Comparison of ENCODE assay signal across 8 cellular contexts in the genomic region with DNA sequence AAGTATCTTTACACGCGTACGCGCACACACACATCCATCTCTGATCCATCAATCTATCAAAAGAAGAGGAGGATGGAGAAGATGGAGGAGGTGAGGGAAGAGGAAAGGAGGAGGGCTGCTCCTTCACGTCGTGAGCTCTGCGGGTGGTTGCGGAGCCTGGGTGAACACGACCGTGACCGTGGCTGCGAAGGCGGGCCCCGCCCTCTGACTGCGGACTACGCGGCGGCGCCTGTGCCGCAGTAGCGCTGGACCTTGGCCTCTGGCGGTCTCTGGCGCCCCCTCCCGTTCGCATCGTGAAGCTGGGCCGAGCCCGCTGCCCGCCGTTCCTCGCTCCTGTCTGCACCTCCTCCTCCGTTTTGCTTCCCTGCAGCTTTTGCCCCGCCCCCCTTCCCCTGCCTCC. TPM values are rescaled to one million over a fixed set of nuclear protein-coding genes. Genes with fewer than 3 reads are reported as not detected.
DNase-seq lines count a peak whose midpoint lies in the region; ATAC-seq and TF ChIP-seq lines count a peak whose summit lies in the region.

No MANE protein-coding gene starts in this region.

- POLR2A ChIA-PET in SK-N-SH (lab: Yijun Ruan, JAX) = interaction anchor here (0.6 to 1.2 kb wide), 6 partner anchors 9 to 333 kb away, joined by 3 to 4 read pairs (median 4); a partner anchor contains a TSS

- H3K9me3 ChIP-seq in SK-N-SH (no peaks in the 10 kb centered on the region), osteoblast (ENCODE audit: low read depth, low read length) (no peaks in the 10 kb centered on the region), thymus (ENCODE audit: control insufficient read depth) (no peaks in the 10 kb centered on the region)

- H3K4me3 ChIP-seq in SK-N-SH (ENCODE audit: low read depth in 2 of 2, low read length in 1 of 2) (peak overlapping the region; percentile 47 to 64), osteoblast (ENCODE audit: insufficient read depth, low read length) (peak overlapping the region; percentile 73), thymus (ENCODE audit: low read length) (peak overlapping the region; percentile 56)

- no peaks in the 10 kb centered on the region; the same call in 1 of the 2 replicates for H3K27me3 ChIP-seq in SK-N-SH (ENCODE audit: insufficient read depth)
- no peaks in the 10 kb centered on the region for H3K27me3 ChIP-seq in osteoblast (ENCODE audit: insufficient read depth, low read length)
- H3K27me3 ChIP-seq in thymus (ENCODE audit: control insufficient read depth, insufficient read depth) = no peaks in the 10 kb centered on the region

- H3K4me2 ChIP-seq in SK-N-SH (peak overlapping the region; percentile 81), osteoblast (ENCODE audit: insufficient read depth, low read length) (peak overlapping the region; percentile 81)

- H3K9ac ChIP-seq in SK-N-SH = peak overlapping the region; percentile 65; the same call in 1 of the 2 replicates

- H3K27ac ChIP-seq in SK-N-SH (ENCODE audit: low read depth in 2 of 2, low read length in 1 of 2) = no peak overlapping the region; a peak in 1 of 4 replicates
- H3K27ac ChIP-seq in osteoblast (ENCODE audit: low read depth, low read length) = no peak overlapping the region
- H3K27ac ChIP-seq in thymus (ENCODE audit: low read depth) = no peak overlapping the region

- CTCF ChIA-PET in SK-N-SH (lab: Yijun Ruan, JAX) = interaction anchor here (0.6 to 6.9 kb wide), 42 partner anchors 8 to 530 kb away, joined by 3 to 107 read pairs (median 4); a partner anchor contains a TSS

- H3K79me2 ChIP-seq in SK-N-SH (ENCODE audit: insufficient read depth) (no peaks in the 10 kb centered on the region), osteoblast (ENCODE audit: insufficient read depth, low read length) (no peaks in the 10 kb centered on the region)

- DNase-seq in DMS53 (lab: John Stamatoyannopoulos, UW) (peak; percentile 85), M059J (ENCODE audit: low read depth) (peak; percentile 69), SK-N-SH (peak; percentile 91), glomerular visceral epithelial cell (ENCODE audit: extremely low spot score) (peak; percentile 80), osteoblast (ENCODE audit: insufficient read length, low spot score, missing footprints) (peak; percentile 95)
- DNase-seq in activated naive CD4-positive, alpha-beta T cell treated with anti-CD3 and anti-CD28 coated beads, Interleukin-2, amount 50 U/mL, for 16 hours = peak; percentile 77

- TF ChIP-seq RAD21 in SK-N-SH (IDR thresholded peaks at IDR 0.05; ENCODE audit: low read length) = peak; percentile 86

- H3K4me1 ChIP-seq in SK-N-SH (ENCODE audit: control insufficient read depth in 1 of 2, insufficient read depth in 2 of 2, low read depth in 1 of 2, low read length in 1 of 2) (no peaks in the 10 kb centered on the region), osteoblast (ENCODE audit: insufficient read depth, low read length) (no peaks in the 10 kb centered on the region), thymus (ENCODE audit: control insufficient read depth, insufficient read depth, low read length) (no peaks in the 10 kb centered on the region)

- H3K9me2 ChIP-seq in SK-N-SH = no peaks in the 10 kb centered on the region

- WGBS in SK-N-SH (ENCODE audit: low lambda C conversion rate) = 3% methylated on average over 18 of the region's 33 CpGs
- 2% methylated on average over 31 of the region's 33 CpGs for WGBS in thymus

- peak; percentile 96 for ATAC-seq in GM21737 (IDR thresholded peaks at IDR 0.05; ENCODE audit: unreplicated experiment)

- H2AFZ ChIP-seq in SK-N-SH (ENCODE audit: low read depth) (peak overlapping the region; percentile 93), osteoblast (ENCODE audit: low read length) (peak overlapping the region; percentile 83)

- H4K20me1 ChIP-seq in SK-N-SH (ENCODE audit: insufficient read depth) (no peaks in the 10 kb centered on the region), osteoblast (ENCODE audit: insufficient read depth, low read length) (no peaks in the 10 kb centered on the region)

- no peaks in the 10 kb centered on the region for H3F3A ChIP-seq in SK-N-SH (replicated peaks; ENCODE audit: insufficient read depth)

- TF ChIP-seq CTCF in SK-N-SH (IDR thresholded peaks at IDR 0.05) (peak; percentile 76), osteoblast (IDR thresholded peaks at IDR 0.05; ENCODE audit: extremely low read depth, low read depth, low read length) (peak; percentile 45)

- H3K36me3 ChIP-seq in SK-N-SH (replicated peaks in 1 of 2; ENCODE audit: control insufficient read depth in 1 of 2, insufficient read depth in 2 of 2, low read length in 1 of 2) (no peaks in the 10 kb centered on the region), osteoblast (ENCODE audit: insufficient read depth, low read length) (no peaks in the 10 kb centered on the region), thymus (ENCODE audit: control insufficient read depth, insufficient read depth) (no peaks in the 10 kb centered on the region)

- no peak for TF ChIP-seq EP300 in SK-N-SH (IDR thresholded peaks at IDR 0.05; ENCODE audit: borderline replicate concordance in 1 of 2, low read depth in 1 of 2, low read length in 1 of 2)

TF ChIP-seq in SK-N-SH, 30 proteins besides CTCF, POLR2A, EP300 and RAD21:
- no peak for TF ChIP-seq FOXM1 (IDR thresholded peaks at IDR 0.05; ENCODE audit: low read depth)
- TF ChIP-seq RXRA (IDR thresholded peaks at IDR 0.05; ENCODE audit: borderline replicate concordance, low read depth) = no peak
- TF ChIP-seq MXI1 (IDR thresholded peaks at IDR 0.05; ENCODE audit: low read depth, low read length) = no peak; the same call in 1 of the 2 replicates
- TF ChIP-seq, protein P1, sequence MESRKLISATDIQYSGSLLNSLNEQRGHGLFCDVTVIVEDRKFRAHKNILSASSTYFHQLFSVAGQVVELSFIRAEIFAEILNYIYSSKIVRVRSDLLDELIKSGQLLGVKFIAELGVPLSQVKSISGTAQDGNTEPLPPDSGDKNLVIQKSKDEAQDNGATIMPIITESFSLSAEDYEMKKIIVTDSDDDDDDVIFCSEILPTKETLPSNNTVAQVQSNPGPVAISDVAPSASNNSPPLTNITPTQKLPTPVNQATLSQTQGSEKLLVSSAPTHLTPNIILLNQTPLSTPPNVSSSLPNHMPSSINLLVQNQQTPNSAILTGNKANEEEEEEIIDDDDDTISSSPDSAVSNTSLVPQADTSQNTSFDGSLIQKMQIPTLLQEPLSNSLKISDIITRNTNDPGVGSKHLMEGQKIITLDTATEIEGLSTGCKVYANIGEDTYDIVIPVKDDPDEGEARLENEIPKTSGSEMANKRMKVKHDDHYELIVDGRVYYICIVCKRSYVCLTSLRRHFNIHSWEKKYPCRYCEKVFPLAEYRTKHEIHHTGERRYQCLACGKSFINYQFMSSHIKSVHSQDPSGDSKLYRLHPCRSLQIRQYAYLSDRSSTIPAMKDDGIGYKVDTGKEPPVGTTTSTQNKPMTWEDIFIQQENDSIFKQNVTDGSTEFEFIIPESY (IDR thresholded peaks at IDR 0.05; ENCODE audit: borderline replicate concordance, low read depth) = no peak
- TF ChIP-seq GABPA (IDR thresholded peaks at IDR 0.05; ENCODE audit: low read depth) = no peak
- peak; percentile 44 for TF ChIP-seq CHD2 (IDR thresholded peaks at IDR 0.05; ENCODE audit: low read length, partially characterized antibody)
- peak; percentile 88 for TF ChIP-seq SMC3 (IDR thresholded peaks at IDR 0.05; ENCODE audit: low read depth, low read length)
- no peak for TF ChIP-seq NFIC (IDR thresholded peaks at IDR 0.05; ENCODE audit: borderline replicate concordance)
- TF ChIP-seq GATA2 (CRISPR knock-in tag; IDR thresholded peaks at IDR 0.05) = peak; percentile 40; the same call in 1 of the 2 replicates

RNA-seq across cellular contexts. Expression of a gene that starts 37.7 kb away (rescaled TPM):
- 46.5 and 47.7 TPM in 2 replicates for total RNA-seq in M059J (2014; rRNA removed; shearing (Covaris generic))
- polyA plus RNA-seq in SK-N-SH (2012; rRNA removed) (43.7 and 48.6 TPM in 2 replicates), thymus (84.9 TPM)
- polyA plus RNA-seq in SK-N-SH (2012; cell fraction: cytosol; rRNA removed) = 25.0 and 31.0 TPM in 2 replicates
- polyA plus RNA-seq in SK-N-SH (2012; cell fraction: nucleus; rRNA removed) = 113 and 127 TPM in 2 replicates
- total RNA-seq in osteoblast = 18.9 and 21.0 TPM in 2 replicates

RNA-seq across cellular contexts. Expression of a gene that starts 40.3 kb away (rescaled TPM):
- 8.2 and 11.7 TPM in 2 replicates for total RNA-seq in M059J (2014; rRNA removed; shearing (Covaris generic))
- polyA plus RNA-seq in SK-N-SH (2012; rRNA removed) (2.7 and 3.1 TPM in 2 replicates), thymus (4.6 TPM)
- polyA plus RNA-seq in SK-N-SH (2012; cell fraction: cytosol; rRNA removed) = 2.8 TPM in 2 replicates
- polyA plus RNA-seq in SK-N-SH (2012; cell fraction: nucleus; rRNA removed) = 4.2 and 6.2 TPM in 2 replicates
- 9.0 and 9.1 TPM in 2 replicates for total RNA-seq in osteoblast

RNA-seq across cellular contexts. Expression of a gene that starts 58.9 kb away (rescaled TPM):
- 313 and 355 TPM in 2 replicates for total RNA-seq in M059J (2014; rRNA removed; shearing (Covaris generic))
- 261 and 323 TPM in 2 replicates for polyA plus RNA-seq in SK-N-SH (2012; rRNA removed)
- polyA plus RNA-seq in SK-N-SH (2012; cell fraction: cytosol; rRNA removed) = 144 and 197 TPM in 2 replicates
- 122 and 175 TPM in 2 replicates for polyA plus RNA-seq in SK-N-SH (2012; cell fraction: nucleus; rRNA removed)
- 904 and 922 TPM in 2 replicates for total RNA-seq in osteoblast
- polyA plus RNA-seq in thymus = 344 TPM
